Comparison of ENCODE assay signal across 10 cellular contexts in the genomic region with DNA sequence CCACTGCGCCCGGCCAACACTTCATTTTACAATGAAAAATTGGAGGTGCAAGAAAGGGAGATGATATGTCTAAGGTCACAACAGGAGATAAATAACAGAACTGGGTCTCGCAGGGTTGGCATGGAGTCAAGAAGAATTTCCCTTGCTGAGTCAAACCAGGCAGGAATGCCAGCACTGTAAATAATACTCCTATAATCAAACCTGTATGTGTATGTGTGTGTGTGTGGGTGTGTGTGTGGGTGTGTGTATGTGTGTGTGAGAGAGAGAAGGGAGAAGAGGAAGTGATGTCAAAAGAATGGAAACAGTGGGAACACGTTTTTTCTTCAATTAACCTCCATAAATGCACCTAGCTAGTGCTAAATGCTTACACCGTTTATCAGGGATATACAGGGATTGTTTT.
DNase-seq lines count a peak whose midpoint lies in the region; TF ChIP-seq lines count a peak whose summit lies in the region.
"Had no signal": no experiment of that assay in that cellular context is flagged by ENCODE, and none has a peak within 500 bp of the region (broad histone marks: within the 10 kb centered on the region; RNA-seq: fewer than 3 reads in every experiment).

No MANE protein-coding gene starts in this region.

- intact Hi-C loops in lower leg skin (cut with DNase I; ENCODE audit: low total_unique reads), result no loop called here

- DNase-seq in DMS53 (lab: John Stamatoyannopoulos, UW), result peak; percentile 37
- DNase-seq in DMS53 treated with DMSO at 0.1 percent for 48 hours (lab: John Stamatoyannopoulos, UW; ENCODE audit: unreplicated experiment), result no peak
- peak; percentile 28 to 38 for DNase-seq in HL-60 (ENCODE audit: low read depth in 1 of 2, low spot score in 1 of 2)
- peak; percentile 23 for DNase-seq in astrocyte of the cerebellum (ENCODE audit: low read depth)
- peak; percentile 48 for DNase-seq in left kidney (ENCODE audit: low read depth, low spot score)
- DNase-seq in lower leg skin (ENCODE audit: low spot score in 2 of 2), result no peak
- no peak for DNase-seq in HuH-7 (ENCODE audit: low spot score)
- no peak for DNase-seq in NK-92 (lab: John Stamatoyannopoulos, UW; ENCODE audit: unreplicated experiment)
- DNase-seq: 8988T, ovary had no signal

- H3K27ac ChIP-seq in HL-60 (replicated peaks), result no peak overlapping the region
- H3K27ac ChIP-seq: ovary had no signal

- in situ Hi-C loops in astrocyte of the cerebellum (cut with HindIII; ENCODE audit: low sequenced_read_pairs), result no loop called here

- TF ChIP-seq CTCF in HL-60 (IDR thresholded peaks at IDR 0.05; ENCODE audit: insufficient read depth, low read length), result no peak
- TF ChIP-seq CTCF in astrocyte of the cerebellum (IDR thresholded peaks at IDR 0.05; ENCODE audit: low read depth, low read length, missing control alignments), result no peak
- TF ChIP-seq CTCF in lower leg skin (IDR thresholded peaks at IDR 0.05), result no peak

- no peak for TF ChIP-seq POLR2A in lower leg skin (IDR thresholded peaks at IDR 0.05)

- H3K27me3 ChIP-seq in HL-60 (ENCODE audit: insufficient read depth, poor library complexity, severe bottlenecking), result no peaks in the 10 kb centered on the region
- H3K27me3 ChIP-seq: ovary had no signal

- 56 to 61% methylated on average over 5 of the region's 5 CpGs for WGBS in lower leg skin, 2 donors

- H3K4me3 ChIP-seq in HL-60 (replicated peaks; ENCODE audit: insufficient read depth, low read length) (no peak overlapping the region), astrocyte of the cerebellum (ENCODE audit: low read depth, low read length) (no peak overlapping the region), lower leg skin (ENCODE audit: low read depth, poor library complexity, severe bottlenecking) (no peak overlapping the region)
- H3K4me3 ChIP-seq: ovary had no signal

Comparison
In these comparisons a context has a peak if more than half of its experiments do, and no peak if none do; other contexts are left out.
1. DNase-seq: peak in DMS53 (single experiment), HL-60 (2 of 2), astrocyte of the cerebellum (single experiment) and left kidney (single experiment); none in DMS53 treated with DMSO at 0.1 percent for 48 hours (single experiment), lower leg skin (0 of 2), HuH-7 (single experiment) and NK-92 (single experiment).